In genomic region chr5:97495301-97495700, GRCh38 we compare ENCODE assay signal across 21 cellular contexts.
A peak's percentile ranks its signal among the peaks of the same experiment; 100 is the strongest.
DNase-seq lines count a peak whose midpoint lies in the region; ATAC-seq and TF ChIP-seq lines count a peak whose summit lies in the region.
"Had no signal": no experiment of that assay in that cellular context is flagged by ENCODE, and none has a peak within 500 bp of the region (broad histone marks: within the 10 kb centered on the region; RNA-seq: fewer than 3 reads in every experiment).

No MANE protein-coding gene starts in this region.

- intact Hi-C loops in esophagus muscularis mucosa (cut with DNase I) (no loop called here), upper lobe of right lung (cut with DNase I) (no loop called here)

- DNase-seq in NCI-H69 (lab: John Stamatoyannopoulos, UW) (peak; percentile 31), SJCRH30 (peak in 1 of 2 experiments; percentile 27), esophagus muscularis mucosa (ENCODE audit: extremely low spot score) (no peak), NCI-H2171 treated with DMSO at 0.1 percent for 48 hours (lab: John Stamatoyannopoulos, UW) (no peak), A172 (ENCODE audit: low spot score) (no peak), upper lobe of right lung (no peak), right atrium auricular region (ENCODE audit: low spot score) (no peak)
- DNase-seq: ACHN; BE2C; C1 segment of cervical spinal cord; CD4-positive, CD25-positive, alpha-beta regulatory T cell; CD8-positive, alpha-beta memory T cell; COR-L47; DMS 273 treated with DMSO at 0.1 percent for 48 hours; DMS53; DND-41; EL; GM23248; HFFc6 had no signal

- ATAC-seq in upper lobe of right lung, result no peak
- ATAC-seq: HCT116, HepG2 had no signal

- peak overlapping the region; percentile 42; the same call in 1 of the 2 replicates for H3K27ac ChIP-seq in SJCRH30
- peak overlapping the region in 3 of 4 donors; percentile 2 to 28 (median 17) for H3K27ac ChIP-seq in esophagus muscularis mucosa (replicated peaks in 1 of 4)
- no peak overlapping the region for H3K27ac ChIP-seq in upper lobe of right lung
- H3K27ac ChIP-seq in right atrium auricular region, result no peak overlapping the region
- H3K27ac ChIP-seq: GM23248 had no signal

- no peak for TF ChIP-seq POLR2A in esophagus muscularis mucosa (IDR thresholded peaks at IDR 0.05; ENCODE audit: low read depth)

- H3K4me3 ChIP-seq in SJCRH30 (no peak overlapping the region), esophagus muscularis mucosa (no peak overlapping the region), upper lobe of right lung (no peak overlapping the region), right atrium auricular region (no peak overlapping the region)
- H3K4me3 ChIP-seq: GM23248 had no signal

- H3K4me1 ChIP-seq in SJCRH30 (peaks cover 10% of the 10 kb centered on the region), esophagus muscularis mucosa (peaks cover 0 to 50% (median 43%) of the 10 kb centered on the region in 4 donors), upper lobe of right lung (no peaks in the 10 kb centered on the region), right atrium auricular region (no peaks in the 10 kb centered on the region)
- H3K4me1 ChIP-seq: BE2C had no signal

- TF ChIP-seq CTCF in esophagus muscularis mucosa (IDR thresholded peaks at IDR 0.05) (no peak), upper lobe of right lung (IDR thresholded peaks at IDR 0.05) (no peak), right atrium auricular region (IDR thresholded peaks at IDR 0.05) (no peak)

- H3K27me3 ChIP-seq in SJCRH30 (no peaks in the 10 kb centered on the region), esophagus muscularis mucosa (no peaks in the 10 kb centered on the region), upper lobe of right lung (no peaks in the 10 kb centered on the region), right atrium auricular region (no peaks in the 10 kb centered on the region)
- H3K27me3 ChIP-seq: BE2C had no signal

- no peak for TF ChIP-seq EP300 in esophagus muscularis mucosa (IDR thresholded peaks at IDR 0.05)

- H3K9me3 ChIP-seq in SJCRH30 (replicated peaks), result no peaks in the 10 kb centered on the region
- no peaks in the 10 kb centered on the region for H3K9me3 ChIP-seq in esophagus muscularis mucosa
- no peaks in the 10 kb centered on the region for H3K9me3 ChIP-seq in upper lobe of right lung
- no peaks in the 10 kb centered on the region for H3K9me3 ChIP-seq in right atrium auricular region
- H3K9me3 ChIP-seq: BE2C had no signal

- H3K36me3 ChIP-seq in SJCRH30, result no peaks in the 10 kb centered on the region
- no peaks in the 10 kb centered on the region for H3K36me3 ChIP-seq in esophagus muscularis mucosa
- no peaks in the 10 kb centered on the region for H3K36me3 ChIP-seq in upper lobe of right lung
- H3K36me3 ChIP-seq in right atrium auricular region, result no peaks in the 10 kb centered on the region
- H3K36me3 ChIP-seq: BE2C had no signal

Comparison
In these comparisons a context has a peak if more than half of its experiments do, and no peak if none do; other contexts are left out.
1. H3K27ac ChIP-seq: peak in SJCRH30 (single experiment) and esophagus muscularis mucosa (3 of 4); none in upper lobe of right lung (single experiment) and right atrium auricular region (0 of 2).